In genomic region chr12:101351682-101352081, GRCh38 we compare ENCODE assay signal across 34 cellular contexts.
"Had no signal": no experiment of that assay in that cellular context is flagged by ENCODE, and none has a peak within 500 bp of the region (broad histone marks: within the 10 kb centered on the region; RNA-seq: fewer than 3 reads in every experiment).

No MANE protein-coding gene starts in this region.

- ATAC-seq: activated naive CD4-positive, alpha-beta T cell treated with anti-CD3 and anti-CD28 coated beads, Interleukin-2, amount 50 U/mL, for 72 hours; activated naive CD8-positive, alpha-beta T cell treated with anti-CD3 and anti-CD28 coated beads, Interleukin-2, amount 50 U/mL, for 24 hours; activated T-cell treated with anti-CD3 and anti-CD28 coated beads, Interleukin-2, amount 50 U/mL, for 4 hours; activated T-cell treated with anti-CD3 and anti-CD28 coated beads, Interleukin-2, amount 50 U/mL, for 72 hours; activated T-helper 17 cell treated with anti-CD3 and anti-CD28 coated beads, Interleukin-2, amount 50 U/mL, for 72 hours; body of pancreas had no signal

- DNase-seq: activated effector memory CD4-positive, alpha-beta T cell treated with anti-CD3 and anti-CD28 coated beads, Interleukin-2, amount 50 U/mL, for 16 hours; activated effector memory CD4-positive, alpha-beta T cell treated with Interleukin-2 at 50 U/mL for 16 hours; activated gamma-delta T cell; activated gamma-delta T cell treated with Interleukin-2 at 50 U/mL for 16 hours; activated naive CD4-positive, alpha-beta T cell; activated naive CD4-positive, alpha-beta T cell treated with anti-CD3 and anti-CD28 coated beads for 36 hours; activated naive CD4-positive, alpha-beta T cell treated with anti-CD3 and anti-CD28 coated beads, Interleukin-2, amount 10 ng/mL, durations not matched to agents 7 days and 5 days; activated naive CD4-positive, alpha-beta T cell treated with anti-CD3 and anti-CD28 coated beads, Interleukin-2, amount 50 U/mL, for 16 hours; activated naive CD4-positive, alpha-beta T cell treated with Interleukin-2 at 50 U/mL for 16 hours; activated naive CD8-positive, alpha-beta T cell treated with anti-CD3 and anti-CD28 coated beads for 36 hours; activated naive CD8-positive, alpha-beta T cell treated with anti-CD3 and anti-CD28 coated beads, Interleukin-2, amount 10 ng/mL, durations not matched to agents 7 days and 5 days; activated naive CD8-positive, alpha-beta T cell treated with anti-CD3 and anti-CD28 coated beads, Interleukin-2, amount 50 U/mL, for 24 hours; activated T-cell treated with anti-CD3 and anti-CD28 coated beads, Interleukin-2, amount 50 U/mL, for 1 hour; activated T-cell treated with anti-CD3 and anti-CD28 coated beads, Interleukin-2, amount 50 U/mL, for 24 hours; activated T-cell treated with anti-CD3 and anti-CD28 coated beads, Interleukin-2, amount 50 U/mL, for 4 hours; activated T-cell treated with anti-CD3 and anti-CD28 coated beads, Interleukin-2, amount 50 U/mL, for 48 hours; activated T-cell treated with anti-CD3 and anti-CD28 coated beads, Interleukin-2, amount 50 U/mL, for 72 hours; adrenal gland; amniotic stem cell; amygdala; anterior cingulate cortex; aorta; body of pancreas; brain microvascular endothelial cell; caudate nucleus; central memory CD4-positive, alpha-beta T cell; cerebellar nuclear complex had no signal

- H3K4me1 ChIP-seq: adrenal gland, ascending aorta, breast epithelium had no signal

- H3K4me3 ChIP-seq: adrenal gland, ascending aorta, body of pancreas, breast epithelium, cardiac muscle cell had no signal

- H3K27ac ChIP-seq: adrenal gland, ascending aorta, body of pancreas, brain microvascular endothelial cell, breast epithelium, cardiac muscle cell had no signal

- H3K27me3 ChIP-seq: adrenal gland, ascending aorta, body of pancreas, brain microvascular endothelial cell, breast epithelium, cardiac muscle cell had no signal

- FAIRE-seq: astrocyte, bronchial epithelial cell had no signal

- H3K9me3 ChIP-seq: adrenal gland, ascending aorta, body of pancreas, breast epithelium had no signal
